Comparison of ENCODE assay signal across 12 cellular contexts in the genomic region with DNA sequence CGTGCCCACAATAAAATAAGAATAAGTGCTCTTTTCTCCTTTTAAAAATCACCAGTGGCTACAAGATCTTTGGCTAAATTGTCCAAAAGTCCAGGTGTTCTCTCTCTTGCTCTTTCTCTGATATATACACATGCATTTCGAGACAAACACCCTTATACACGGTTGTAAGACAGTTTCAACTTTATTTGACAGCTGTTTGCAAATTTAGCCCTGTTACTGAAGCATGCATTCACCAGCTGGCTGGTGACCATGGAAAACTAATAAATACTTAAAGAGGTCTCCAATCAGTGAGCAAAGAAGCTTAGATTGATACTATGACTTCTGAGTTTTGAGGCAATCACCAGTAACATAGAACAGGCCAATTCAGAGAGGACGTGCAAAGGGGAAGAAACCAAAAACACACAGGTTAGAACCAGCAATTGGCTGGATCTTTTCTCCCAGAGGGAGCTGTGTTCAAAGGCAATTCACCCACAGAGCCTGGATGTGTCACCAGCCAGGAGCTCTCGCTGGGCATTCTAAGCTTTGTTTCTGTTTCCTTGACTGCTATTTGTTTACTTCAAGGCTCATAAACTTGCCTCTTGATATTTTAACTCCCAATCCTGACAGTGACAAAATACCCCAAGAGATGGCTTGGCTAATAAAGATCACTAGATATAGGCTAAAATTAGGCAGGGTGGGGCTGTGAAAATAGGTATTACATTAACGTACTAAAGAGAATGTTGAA.
DNase-seq lines count a peak whose midpoint lies in the region; ATAC-seq, FAIRE-seq and TF ChIP-seq lines count a peak whose summit lies in the region.
"Had no signal": no experiment of that assay in that cellular context is flagged by ENCODE, and none has a peak within 500 bp of the region (broad histone marks: within the 10 kb centered on the region; RNA-seq: fewer than 3 reads in every experiment).

No MANE protein-coding gene starts in this region.

- no peak overlapping the region for H3K4me3 ChIP-seq in bronchial epithelial cell (ENCODE audit: low read depth, low read length)
- H3K4me3 ChIP-seq: cardiac muscle cell had no signal

- ATAC-seq in HG03520 (IDR thresholded peaks at IDR 0.05; ENCODE audit: unreplicated experiment) (no peak), GM21526 (IDR thresholded peaks at IDR 0.05; ENCODE audit: low FRiP score, unreplicated experiment) (no peak)

- TF ChIP-seq CTCF in bronchial epithelial cell (IDR thresholded peaks at IDR 0.05; ENCODE audit: insufficient read depth, low read length, severe bottlenecking): peak; percentile 26

- DNase-seq in DMS 273 treated with DMSO at 0.1 percent for 48 hours (lab: John Stamatoyannopoulos, UW): peak; percentile 56
- peak; percentile 45 for DNase-seq in LoVo (ENCODE audit: low spot score)
- DNase-seq in bronchial epithelial cell (ENCODE audit: low read depth): peak; percentile 70
- DNase-seq in myocyte (ENCODE audit: low read depth): peak; percentile 59
- DNase-seq in activated CD4-positive, CD25-positive, alpha-beta regulatory T cell (lab: John Stamatoyannopoulos, UW): no peak
- DNase-seq in activated effector memory CD4-positive, alpha-beta T cell treated with anti-CD3 and anti-CD28 coated beads, Interleukin-2, amount 50 U/mL, for 16 hours: no peak
- DNase-seq: activated CD4-positive, alpha-beta memory T cell treated with anti-CD3 and anti-CD28 coated beads, Interleukin-2, amount 10 ng/mL, durations not matched to agents 7 days and 5 days; stimulated activated CD8-positive, alpha-beta memory T cell treated with anti-CD3 and anti-CD28 coated beads, Interleukin-4, amount 100 ng/mL, for 48 hours had no signal

- H3K36me3 ChIP-seq in bronchial epithelial cell (ENCODE audit: control insufficient read depth, insufficient read depth, low read length): no peaks in the 10 kb centered on the region
- H3K36me3 ChIP-seq: cardiac muscle cell had no signal

- no peaks in the 10 kb centered on the region for H3K27me3 ChIP-seq in bronchial epithelial cell (ENCODE audit: control insufficient read depth, insufficient read depth, low read length)
- H3K27me3 ChIP-seq: cardiac muscle cell had no signal

- FAIRE-seq in bronchial epithelial cell (lab: Jason Lieb, UNC): no peak
- FAIRE-seq: HTR-8/SVneo had no signal

Comparison
In these comparisons a context has a peak if more than half of its experiments do, and no peak if none do; other contexts are left out.
1. DNase-seq: peak in DMS 273 treated with DMSO at 0.1 percent for 48 hours (single experiment), LoVo (single experiment), bronchial epithelial cell (single experiment) and myocyte (single experiment); none in activated CD4-positive, CD25-positive, alpha-beta regulatory T cell (0 of 4) and activated effector memory CD4-positive, alpha-beta T cell treated with anti-CD3 and anti-CD28 coated beads, Interleukin-2, amount 50 U/mL, for 16 hours (single experiment).